Comparison of ENCODE assay signal across 19 cellular contexts in the genomic region with DNA sequence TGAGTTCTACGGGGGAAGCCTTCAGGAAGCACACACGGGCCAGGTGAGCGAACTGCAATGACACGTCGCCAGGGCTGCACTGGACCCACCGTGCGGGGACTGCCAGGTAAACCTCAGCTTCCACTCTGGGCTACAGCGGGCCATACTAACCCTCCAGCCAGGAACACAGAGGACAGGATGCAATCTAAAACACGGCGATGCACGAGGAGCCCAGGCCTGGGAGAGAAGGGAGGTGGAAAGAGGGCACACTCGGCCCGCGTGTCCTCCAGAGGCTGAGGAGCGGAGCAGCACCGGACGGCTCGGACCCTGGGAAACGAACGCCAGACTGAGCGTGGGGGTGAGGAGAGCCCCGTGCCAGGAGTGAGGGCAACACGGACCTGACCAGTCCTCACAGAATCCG.
A peak's percentile ranks its signal among the peaks of the same experiment; 100 is the strongest.
DNase-seq lines count a peak whose midpoint lies in the region; ATAC-seq, FAIRE-seq and TF ChIP-seq lines count a peak whose summit lies in the region.
"Had no signal": no experiment of that assay in that cellular context is flagged by ENCODE, and none has a peak within 500 bp of the region (broad histone marks: within the 10 kb centered on the region; RNA-seq: fewer than 3 reads in every experiment).

No MANE protein-coding gene starts in this region.

- H4K91ac ChIP-seq in H1 (replicated peaks; ENCODE audit: insufficient read length, low read length) = no peak overlapping the region

- no peak overlapping the region for H3K14ac ChIP-seq in H1 (ENCODE audit: insufficient read length)

- no peak for TF ChIP-seq RAD21 in H1 (IDR thresholded peaks at IDR 0.05 in 1 of 2, conservative IDR thresholded peaks at IDR 0.05 in 1 of 2; ENCODE audit: low read depth in 2 of 2, low read length in 2 of 2)

- no peak overlapping the region for H2BK120ac ChIP-seq in H1 (replicated peaks; ENCODE audit: low read depth, low read length)

- H3K4me1 ChIP-seq in BLaER1 treated with 17β-estradiol and CSF1 and Interleukin-3, amounts not matched to agents 10 nM and 100 nM = peaks cover 51 to 55% (median 54%) of the 10 kb centered on the region in 10 experiments
- H3K4me1 ChIP-seq in GM23338 (ENCODE audit: insufficient read depth) (peaks cover 9% of the 10 kb centered on the region; the same call in 1 of the 2 replicates), H1 (replicated peaks in 1 of 4; ENCODE audit: control insufficient read depth in 3 of 4, insufficient read depth in 4 of 4, low read length in 3 of 4) (peaks cover 0 to 13% (median 5%) of the 10 kb centered on the region in 4 experiments; a peak in 4 of 7 replicates), foreskin keratinocyte (no peaks in the 10 kb centered on the region), Peyer's patch (peaks cover 0 to 34% (median 7%) of the 10 kb centered on the region in 4 donors)

- H3K36me3 Mint-ChIP-seq in GM23338 (ENCODE audit: low read depth) = no peaks in the 10 kb centered on the region
- H3K36me3 Mint-ChIP-seq in neural crest cell (ENCODE audit: low read depth) = peaks cover 8% of the 10 kb centered on the region

- no peak overlapping the region for H2BK20ac ChIP-seq in H1 (ENCODE audit: low read length)

- no peak overlapping the region for H3K4me3 Mint-ChIP-seq in GM23338
- no peak overlapping the region for H3K4me3 Mint-ChIP-seq in neural crest cell

- ATAC-seq in GM23338 (no peak; the same call in 2 of the 3 replicates), foreskin keratinocyte (no peak)
- ATAC-seq: mucosa of descending colon had no signal

- no peaks in the 10 kb centered on the region for H3K27me3 ChIP-seq in BLaER1 treated with 17β-estradiol and CSF1 and Interleukin-3, amounts not matched to agents 10 nM and 100 nM
- H3K27me3 ChIP-seq in GM23338 (ENCODE audit: insufficient read depth) (no peaks in the 10 kb centered on the region), H1 (replicated peaks in 1 of 4; ENCODE audit: control insufficient read depth in 3 of 4, extremely low read depth in 1 of 4, insufficient read depth in 3 of 4, low read length in 3 of 4) (no peaks in the 10 kb centered on the region), foreskin keratinocyte (no peaks in the 10 kb centered on the region), Peyer's patch (no peaks in the 10 kb centered on the region)
- H3K27me3 ChIP-seq: ascending aorta, suprapubic skin had no signal

- H3K56ac ChIP-seq in H1 (replicated peaks; ENCODE audit: insufficient read length, low read depth, low read length) = no peak overlapping the region

- CTCF ChIA-PET in H1 (lab: Charles Lee; ENCODE audit: partially characterized antibody) = interaction anchor here (0.6 to 1.1 kb wide), 2 partner anchors 10 to 14 kb away, joined by 3 read pairs; no protein-coding TSS in a partner anchor

- no peaks in the 10 kb centered on the region for H3K9me3 ChIP-seq in BLaER1 treated with 17β-estradiol and CSF1 and Interleukin-3, amounts not matched to agents 10 nM and 100 nM (replicated peaks in 1 of 11)
- no peaks in the 10 kb centered on the region for H3K9me3 ChIP-seq in H1 (ENCODE audit: insufficient read depth in 2 of 2, low read depth in 1 of 2, low read length in 1 of 2)
- no peaks in the 10 kb centered on the region for H3K9me3 ChIP-seq in Peyer's patch
- H3K9me3 ChIP-seq: ascending aorta, mucosa of descending colon, suprapubic skin had no signal

- peaks cover 4% of the 10 kb centered on the region; the same call in 1 of the 2 replicates for H3K79me1 ChIP-seq in H1 (ENCODE audit: low read depth, low read length)

- peaks cover 25 to 81% (median 52%) of the 10 kb centered on the region in 11 experiments; a peak in 21 of 22 replicates for H4K20me1 ChIP-seq in BLaER1 treated with 17β-estradiol and CSF1 and Interleukin-3, amounts not matched to agents 10 nM and 100 nM
- H4K20me1 ChIP-seq in GM23338 (replicated peaks; ENCODE audit: insufficient read depth) = no peaks in the 10 kb centered on the region; the same call in 1 of the 2 replicates
- peaks cover 9 to 10% of the 10 kb centered on the region in 2 experiments for H4K20me1 ChIP-seq in H1 (replicated peaks in 1 of 2; ENCODE audit: control insufficient read depth in 1 of 2, insufficient read depth in 2 of 2, low read length in 2 of 2)

- DNase-seq in GM23338 (ENCODE audit: low spot score) (no peak), H1 (ENCODE audit: low read depth in 1 of 2, low spot score in 2 of 2) (peak in 1 of 2 experiments; percentile 45), neural crest cell (ENCODE audit: low read depth, low spot score) (no peak), foreskin keratinocyte (no peak), foreskin melanocyte (no peak), HUDEP-2 (lab: John Stamatoyannopoulos, UW; ENCODE audit: unreplicated experiment in 76 of 76) (no peak), Peyer's patch (no peak)
- DNase-seq: KG1, mucosa of descending colon, NCI-H1092 treated with DMSO at 0.1 percent for 48 hours, NCI-H524 treated with DMSO at 0.1 percent for 48 hours, occipital lobe, SHP77 treated with DMSO at 0.1 percent for 48 hours, WERI-Rb-1 had no signal

- no peak overlapping the region for H3K9ac ChIP-seq in BLaER1 treated with 17β-estradiol and CSF1 and Interleukin-3, amounts not matched to agents 10 nM and 100 nM
- H3K9ac ChIP-seq in H1 (replicated peaks in 1 of 4; ENCODE audit: extremely low read depth in 1 of 4, low read depth in 3 of 4, low read length in 3 of 4) = no peak overlapping the region

- WGBS in H1 (ENCODE audit: extremely low coverage in 1 of 2, insufficient coverage in 1 of 2, insufficient read length in 1 of 2, insufficient replicate concordance in 2 of 2, low coverage in 1 of 2, low lambda C conversion rate in 2 of 2, missing lambda C conversion rate in 1 of 2), 2 experiments = 92% methylated on average over 15 of the region's 24 CpGs; no CpG with 5 or more reads in 1 of the 2 experiments

- no peak overlapping the region for H2BK12ac ChIP-seq in H1 (ENCODE audit: low read depth, low read length)

- no peak for TF ChIP-seq EP300 in H1 (IDR thresholded peaks at IDR 0.05; ENCODE audit: borderline replicate concordance in 1 of 2, low read depth in 2 of 2, low read length in 2 of 2)

- FAIRE-seq in H1 (lab: Jason Lieb, UNC) = no peak
- FAIRE-seq: D721Med had no signal

- no peak overlapping the region for H3K4ac ChIP-seq in H1 (replicated peaks; ENCODE audit: insufficient read length, low read depth, low read length)

- TF ChIP-seq POLR2A in H1 (IDR thresholded peaks at IDR 0.05; ENCODE audit: control extremely low read depth in 1 of 2, low read depth in 2 of 2, low read length in 2 of 2) (no peak), Peyer's patch (IDR thresholded peaks at IDR 0.05) (no peak)

- H2BK5ac ChIP-seq in H1 (ENCODE audit: low read depth, low read length) = no peak overlapping the region; the same call in 1 of the 2 replicates

- H4K8ac ChIP-seq in H1 (ENCODE audit: extremely low read depth, insufficient read depth, low read length) = peak overlapping the region; percentile 31; the same call in 1 of the 2 replicates

- POLR2A ChIA-PET in H1 (lab: Charles Lee; ENCODE audit: partially characterized antibody) = interaction anchor here (1.4 kb wide), 1 partner anchor 40 kb away, joined by 3 read pairs; no protein-coding TSS in a partner anchor

- no peak overlapping the region for H3K23ac ChIP-seq in H1 (ENCODE audit: insufficient read length)

- no peak overlapping the region for H2AK5ac ChIP-seq in H1 (ENCODE audit: low read depth, low read length)

- H2AFZ ChIP-seq in GM23338 (no peak overlapping the region), H1 (ENCODE audit: low read length) (no peak overlapping the region)

- H3K27me3 Mint-ChIP-seq in GM23338 (ENCODE audit: insufficient read depth, low read depth, poor library complexity) (peaks cover 4% of the 10 kb centered on the region), neural crest cell (ENCODE audit: low read depth) (no peaks in the 10 kb centered on the region)

- H3K27ac ChIP-seq in BLaER1 treated with 17β-estradiol and CSF1 and Interleukin-3, amounts not matched to agents 10 nM and 100 nM = no peak overlapping the region
- H3K27ac ChIP-seq in GM23338 (ENCODE audit: low read depth) = no peak overlapping the region
- no peak overlapping the region for H3K27ac ChIP-seq in H1 (ENCODE audit: low read depth, low read length)
- H3K27ac ChIP-seq in foreskin keratinocyte = no peak overlapping the region
- H3K27ac ChIP-seq in Peyer's patch = no peak overlapping the region
- H3K27ac ChIP-seq: ascending aorta, suprapubic skin, WERI-Rb-1 had no signal

- H3K4me1 Mint-ChIP-seq in GM23338 = peaks cover 40% of the 10 kb centered on the region
- H3K4me1 Mint-ChIP-seq in neural crest cell = peaks cover 57% of the 10 kb centered on the region

- H4K5ac ChIP-seq in H1 (ENCODE audit: insufficient read length, low read depth, low read length) = no peak overlapping the region

- no peaks in the 10 kb centered on the region for H3K23me2 ChIP-seq in H1 (ENCODE audit: low read depth, low read length)

- H3K18ac ChIP-seq in H1 (ENCODE audit: extremely low read depth, low read length) = no peak overlapping the region

- H3K27ac Mint-ChIP-seq in GM23338 (peak overlapping the region; percentile 65; the same call in 1 of the 2 replicates), neural crest cell (ENCODE audit: unreplicated experiment) (peak overlapping the region; percentile 27)

- H3K4me3 ChIP-seq in BLaER1 treated with 17β-estradiol and CSF1 and Interleukin-3, amounts not matched to agents 10 nM and 100 nM = no peak overlapping the region
- no peak overlapping the region for H3K4me3 ChIP-seq in GM23338
- H3K4me3 ChIP-seq in H1 (ENCODE audit: extremely low read depth in 1 of 4, insufficient read depth in 2 of 4, low read depth in 3 of 4, low read length in 4 of 4) = no peak overlapping the region
- no peak overlapping the region for H3K4me3 ChIP-seq in Peyer's patch
- H3K4me3 ChIP-seq: ascending aorta, mucosa of descending colon, smooth muscle cell, suprapubic skin had no signal

- H3K4me2 ChIP-seq in BLaER1 treated with 17β-estradiol and CSF1 and Interleukin-3, amounts not matched to agents 10 nM and 100 nM = peak overlapping the region in 10 of 11 experiments; percentile 7 to 90 (median 84); a peak in 19 of 22 replicates
- no peak overlapping the region for H3K4me2 ChIP-seq in GM23338
- H3K4me2 ChIP-seq in H1 (ENCODE audit: insufficient read depth in 1 of 2, low read depth in 2 of 2, low read length in 2 of 2) = no peak overlapping the region
- H3K4me2 ChIP-seq: smooth muscle cell had no signal

- H3K36me3 ChIP-seq in BLaER1 treated with 17β-estradiol and CSF1 and Interleukin-3, amounts not matched to agents 10 nM and 100 nM = peaks cover 0 to 11% (median 4%) of the 10 kb centered on the region in 11 experiments; a peak in 3 of 22 replicates
- H3K36me3 ChIP-seq in GM23338 (ENCODE audit: insufficient read depth) (no peaks in the 10 kb centered on the region), H1 (ENCODE audit: control insufficient read depth in 2 of 4, insufficient read depth in 4 of 4, low read length in 3 of 4) (no peaks in the 10 kb centered on the region), Peyer's patch (no peaks in the 10 kb centered on the region)
- H3K36me3 ChIP-seq: ascending aorta, suprapubic skin, WERI-Rb-1 had no signal

- H3K9me3 Mint-ChIP-seq in GM23338 = no peaks in the 10 kb centered on the region
- H3K9me3 Mint-ChIP-seq in neural crest cell = no peaks in the 10 kb centered on the region

- H3F3A ChIP-seq in GM23338 (replicated peaks; ENCODE audit: low read depth) = no peaks in the 10 kb centered on the region

- no peak overlapping the region for H2BK15ac ChIP-seq in H1 (ENCODE audit: low read length)

- H3K9me2 ChIP-seq in GM23338 (ENCODE audit: insufficient read depth) = no peaks in the 10 kb centered on the region

- H3K79me2 ChIP-seq in GM23338 (replicated peaks; ENCODE audit: insufficient read depth) = peaks cover 92% of the 10 kb centered on the region
- peaks cover 0 to 85% of the 10 kb centered on the region in 2 experiments; a peak in 3 of 4 replicates for H3K79me2 ChIP-seq in H1 (ENCODE audit: control insufficient read depth in 1 of 2, insufficient read depth in 2 of 2, low read length in 2 of 2)

- no peak for TF ChIP-seq CTCF in GM23338 (conservative IDR thresholded peaks at IDR 0.05; ENCODE audit: low read depth in 2 of 2)
- TF ChIP-seq CTCF in H1 (IDR thresholded peaks at IDR 0.05; ENCODE audit: control extremely low read depth in 1 of 3, insufficient read depth in 1 of 3, low read depth in 1 of 3, low read length in 3 of 3) = no peak
- no peak for TF ChIP-seq CTCF in neural crest cell (conservative IDR thresholded peaks at IDR 0.05)
- TF ChIP-seq CTCF in foreskin keratinocyte (conservative IDR thresholded peaks at IDR 0.05) = no peak
- TF ChIP-seq CTCF in Peyer's patch (IDR thresholded peaks at IDR 0.05) = no peak

Comparison
In these comparisons a context has a peak if more than half of its experiments do, and no peak if none do; other contexts are left out.
1. H3K4me2 ChIP-seq: peak in BLaER1 treated with 17β-estradiol and CSF1 and Interleukin-3, amounts not matched to agents 10 nM and 100 nM (10 of 11); none in GM23338 (single experiment) and H1 (0 of 2).